In the genomic region with DNA sequence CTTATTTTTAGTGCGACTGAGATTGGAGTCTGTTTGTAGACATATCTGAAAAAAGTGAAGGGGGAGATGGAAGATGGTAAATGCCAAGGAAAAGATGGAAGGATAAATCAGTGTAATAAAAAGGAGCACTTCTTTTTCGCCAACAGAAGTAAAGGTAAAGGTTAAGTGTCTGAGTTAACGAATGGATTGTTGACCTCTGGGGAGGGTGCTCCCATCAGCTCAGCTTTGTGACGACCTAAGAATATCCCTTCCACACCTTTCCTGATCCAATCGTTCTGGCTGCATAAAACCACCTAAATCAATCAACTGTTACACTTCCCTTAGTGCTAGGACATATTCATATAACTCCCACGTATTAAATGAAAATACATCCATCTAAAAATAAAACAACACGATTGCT, we compare ENCODE assay signal across 8 cellular contexts. TPM values are rescaled to one million over a fixed set of nuclear protein-coding genes. Genes with fewer than 3 reads are reported as not detected.
DNase-seq lines count a peak whose midpoint lies in the region; ATAC-seq, FAIRE-seq and TF ChIP-seq lines count a peak whose summit lies in the region.

No MANE protein-coding gene starts in this region.

- H3K4me1 ChIP-seq in lung (ENCODE audit: control insufficient read depth in 2 of 2, insufficient read depth in 2 of 2, low read length in 2 of 2): peaks cover 0 to 22% of the 10 kb centered on the region in 2 donors

- peak overlapping the region; percentile 98 for H3K27ac Mint-ChIP-seq in activated naive CD4-positive, alpha-beta T cell treated with anti-CD3 and anti-CD28 coated beads, Interleukin-2, amount 10 ng/mL, durations not matched to agents 7 days and 5 days
- peak overlapping the region; percentile 100 for H3K27ac Mint-ChIP-seq in MCF 10A (ENCODE audit: low read depth, unreplicated experiment)

- H3K4me1 Mint-ChIP-seq in activated naive CD4-positive, alpha-beta T cell treated with anti-CD3 and anti-CD28 coated beads, Interleukin-2, amount 10 ng/mL, durations not matched to agents 7 days and 5 days: peaks cover 34% of the 10 kb centered on the region
- peaks cover 33% of the 10 kb centered on the region for H3K4me1 Mint-ChIP-seq in MCF 10A (ENCODE audit: insufficient read depth, unreplicated experiment)

- intact Hi-C loops in MCF 10A (cut with micrococcal nuclease): no loop called here

- CTCF ChIA-PET in activated naive CD4-positive, alpha-beta T cell treated with anti-CD3 and anti-CD28 coated beads, Interleukin-2, amount 10 ng/mL, durations not matched to agents 7 days and 5 days (lab: Charles Lee): no interaction called here
- CTCF ChIA-PET in MCF 10A (lab: Yijun Ruan, JAX): no interaction called here

- DNase-seq in activated naive CD4-positive, alpha-beta T cell treated with anti-CD3 and anti-CD28 coated beads, Interleukin-2, amount 10 ng/mL, durations not matched to agents 7 days and 5 days: no peak
- DNase-seq in activated naive CD4-positive, alpha-beta T cell (lab: John Stamatoyannopoulos, UW): no peak
- DNase-seq in MCF 10A (ENCODE audit: unreplicated experiment) (no peak), lung (ENCODE audit: low spot score) (no peak), urothelium cell line (ENCODE audit: low spot score) (no peak), NCI-H774 (lab: John Stamatoyannopoulos, UW) (no peak)

- TF ChIP-seq CTCF in MCF 10A (IDR thresholded peaks at IDR 0.05; ENCODE audit: unreplicated experiment): no peak
- no peak for TF ChIP-seq CTCF in lung (IDR thresholded peaks at IDR 0.05; ENCODE audit: control extremely low read depth, extremely low read depth)

- peaks cover 4% of the 10 kb centered on the region for H3K27me3 Mint-ChIP-seq in activated naive CD4-positive, alpha-beta T cell treated with anti-CD3 and anti-CD28 coated beads, Interleukin-2, amount 10 ng/mL, durations not matched to agents 7 days and 5 days
- no peaks in the 10 kb centered on the region for H3K27me3 Mint-ChIP-seq in MCF 10A (ENCODE audit: insufficient read depth, unreplicated experiment)

- H3K4me3 Mint-ChIP-seq in activated naive CD4-positive, alpha-beta T cell treated with anti-CD3 and anti-CD28 coated beads, Interleukin-2, amount 10 ng/mL, durations not matched to agents 7 days and 5 days: peak overlapping the region; percentile 96
- H3K4me3 Mint-ChIP-seq in MCF 10A (ENCODE audit: unreplicated experiment): peak overlapping the region; percentile 92

- H3K36me3 Mint-ChIP-seq in activated naive CD4-positive, alpha-beta T cell treated with anti-CD3 and anti-CD28 coated beads, Interleukin-2, amount 10 ng/mL, durations not matched to agents 7 days and 5 days: peaks cover 31% of the 10 kb centered on the region
- H3K36me3 Mint-ChIP-seq in MCF 10A (ENCODE audit: insufficient read depth, unreplicated experiment): peaks cover 12% of the 10 kb centered on the region

- H3K9me3 Mint-ChIP-seq in activated naive CD4-positive, alpha-beta T cell treated with anti-CD3 and anti-CD28 coated beads, Interleukin-2, amount 10 ng/mL, durations not matched to agents 7 days and 5 days: no peaks in the 10 kb centered on the region
- H3K9me3 Mint-ChIP-seq in MCF 10A (ENCODE audit: unreplicated experiment): no peaks in the 10 kb centered on the region

- 14 to 15% methylated on average over 7 of the region's 7 CpGs for WGBS in lung, 2 donors

- BruUV-seq in MCF 10A (replicated peaks; lab: Mats Ljungman, UMichigan): no TSS peak

- ATAC-seq in lung (ENCODE audit: insufficient read depth, low FRiP score): no peak
- no peak for ATAC-seq in HG02798 (IDR thresholded peaks at IDR 0.05; ENCODE audit: poor library complexity, unreplicated experiment)
- no peak for ATAC-seq in GM19351 (IDR thresholded peaks at IDR 0.05; ENCODE audit: unreplicated experiment)

- H3K27ac ChIP-seq in lung (ENCODE audit: low read depth in 1 of 2, low read length in 1 of 2): peak overlapping the region; percentile 97 to 98

- peak; percentile 52 for FAIRE-seq in urothelium cell line (lab: Jason Lieb, UNC)

- H3K4me3 ChIP-seq in lung: peak overlapping the region; percentile 48

- no peaks in the 10 kb centered on the region for H3K36me3 ChIP-seq in lung (ENCODE audit: control insufficient read depth in 2 of 2, insufficient read depth in 2 of 2, low read length in 2 of 2)

- no peaks in the 10 kb centered on the region for H3K27me3 ChIP-seq in lung (ENCODE audit: control insufficient read depth, insufficient read depth)

- no peaks in the 10 kb centered on the region for H3K9me3 ChIP-seq in lung (ENCODE audit: control insufficient read depth in 2 of 2, insufficient read depth in 1 of 2, low read length in 1 of 2)

- POLR2A ChIA-PET in MCF 10A (lab: Yijun Ruan, JAX): interaction anchor here (0.6 to 3.8 kb wide), 19 partner anchors 9 to 243 kb away, joined by 3 to 50 read pairs (median 4); a partner anchor contains a TSS

RNA-seq across cellular contexts. Expression of a gene that starts 0.8 kb away (rescaled TPM):
- total RNA-seq in MCF 10A (2022) (3.9 and 5.6 TPM in 2 replicates), lung (10 to 100 TPM; 10.9 to 14.4 TPM)
- polyA plus RNA-seq in lung: 10 to 100 TPM; 10.1 to 11.5 TPM

RNA-seq across cellular contexts. Expression of a gene that starts 1.0 kb away (rescaled TPM):
- total RNA-seq in MCF 10A (2022) (42.7 and 46.4 TPM in 2 replicates), lung (10 to 100 TPM; 25.5 to 57.3 TPM)
- 10 to 100 TPM in 1 of 2 donors, 1 to 10 TPM in 1; 7.9 to 23.0 TPM for polyA plus RNA-seq in lung

RNA-seq across cellular contexts. Expression of a gene that starts 39.8 kb away (rescaled TPM):
- total RNA-seq in MCF 10A (2022) (125 and 126 TPM in 2 replicates), lung (10 to 100 TPM; 57.1 to 83.2 TPM)
- polyA plus RNA-seq in lung: 10 to 100 TPM; 58.0 to 77.6 TPM
